ENCODE assay signal across 7 cellular contexts in genomic region chrX:42943571-42943970, GRCh38.
DNase-seq lines count a peak whose midpoint lies in the region; ATAC-seq and TF ChIP-seq lines count a peak whose summit lies in the region.
"Not testable (repeated sequence)": the region's sequence is repeated elsewhere in the genome, so short reads cannot be mapped to it uniquely, and the experiment has no call there.

No MANE protein-coding gene starts in this region.

- ATAC-seq in GM18511 (IDR thresholded peaks at IDR 0.05; ENCODE audit: unreplicated experiment) (peak; percentile 88), GM21381 (IDR thresholded peaks at IDR 0.05; ENCODE audit: unreplicated experiment) (peak; percentile 86), HG02970 (IDR thresholded peaks at IDR 0.05; ENCODE audit: low FRiP score, unreplicated experiment) (peak; percentile 83), HG03565 (IDR thresholded peaks at IDR 0.05; ENCODE audit: unreplicated experiment) (peak; percentile 65), esophagus mucosa (peak; percentile 48)

- not testable (repeated sequence) for H3K36me3 ChIP-seq in Peyer's patch

- not testable (repeated sequence) for H3K27me3 ChIP-seq in Peyer's patch

- TF ChIP-seq POLR2A in Peyer's patch (IDR thresholded peaks at IDR 0.05), result not testable (repeated sequence)

- peak in 1 of 6 experiments; percentile 8 for TF ChIP-seq CTCF in Peyer's patch (IDR thresholded peaks at IDR 0.05)

- not testable (repeated sequence) for H3K4me3 ChIP-seq in Peyer's patch

- DNase-seq in Peyer's patch, result peak in 2 of 3 donors; percentile 82 to 84
- peak; percentile 40 to 41 for DNase-seq in activated T-cell treated with anti-CD3 and anti-CD28 coated beads, Interleukin-2, amount 50 U/mL, for 48 hours

- not testable (repeated sequence) for H3K9me3 ChIP-seq in Peyer's patch

- not testable (repeated sequence) for H3K4me1 ChIP-seq in Peyer's patch

- peak overlapping the region in 3 of 4 donors; percentile 67 to 78 (median 71) for H3K27ac ChIP-seq in Peyer's patch
